ENCODE assay signal across 9 cellular contexts in genomic region chr11:22828373-22828772, GRCh38. TPM values are rescaled to one million over a fixed set of nuclear protein-coding genes. Genes with fewer than 3 reads are reported as not detected.
DNase-seq lines count a peak whose midpoint lies in the region; TF ChIP-seq lines count a peak whose summit lies in the region.
"Had no signal": no experiment of that assay in that cellular context is flagged by ENCODE, and none has a peak within 500 bp of the region (broad histone marks: within the 10 kb centered on the region; RNA-seq: fewer than 3 reads in every experiment).

No MANE protein-coding gene starts in this region.

- peak overlapping the region; percentile 84 for H3K27ac Mint-ChIP-seq in progenitor cell of endocrine pancreas

- H3K9me2 ChIP-seq in OCI-LY1 (ENCODE audit: low read depth, low read length): no peaks in the 10 kb centered on the region

- H3K4me3 Mint-ChIP-seq in progenitor cell of endocrine pancreas (ENCODE audit: low read depth): peak overlapping the region; percentile 94

- peaks cover 15% of the 10 kb centered on the region for H3K4me1 ChIP-seq in OCI-LY1 (ENCODE audit: insufficient read depth, low read length, severe bottlenecking)

- H3K4me3 ChIP-seq in OCI-LY1 (ENCODE audit: low read depth, low read length, poor library complexity, severe bottlenecking): peak overlapping the region; percentile 70

- H3K9ac ChIP-seq in OCI-LY1 (ENCODE audit: low read length): peak overlapping the region; percentile 67; the same call in 1 of the 2 replicates

- H3K9me3 Mint-ChIP-seq in progenitor cell of endocrine pancreas (ENCODE audit: low read depth): peaks cover under 1% of the 10 kb centered on the region

- no peaks in the 10 kb centered on the region for H3F3A ChIP-seq in OCI-LY1 (ENCODE audit: insufficient read depth, low read length)

- H3K4me1 Mint-ChIP-seq in progenitor cell of endocrine pancreas (ENCODE audit: low read depth): peaks cover 14% of the 10 kb centered on the region

- H3K79me2 ChIP-seq in OCI-LY1 (ENCODE audit: insufficient read depth, low read length): 0 out of 2 replicates have a peak, but pooled peaks cover 3% of the 10 kb centered on the region

- H3K4me2 ChIP-seq in OCI-LY1 (ENCODE audit: low read length): peak overlapping the region; percentile 62

- no peaks in the 10 kb centered on the region for H3K27me3 Mint-ChIP-seq in progenitor cell of endocrine pancreas

- TF ChIP-seq CTCF in OCI-LY1 (IDR thresholded peaks at IDR 0.05; ENCODE audit: low read length) (no peak), progenitor cell of endocrine pancreas (IDR thresholded peaks at IDR 0.05; ENCODE audit: unreplicated experiment) (no peak), GM20000 (IDR thresholded peaks at IDR 0.05; ENCODE audit: extremely low read depth, missing control alignments) (no peak)

- no peaks in the 10 kb centered on the region for H3K9me3 ChIP-seq in OCI-LY1 (ENCODE audit: low read length)

- no peaks in the 10 kb centered on the region for H4K20me1 ChIP-seq in OCI-LY1 (ENCODE audit: insufficient read depth, low read length)

- H3K27ac ChIP-seq in OCI-LY1 (ENCODE audit: low read depth, low read length, poor library complexity, severe bottlenecking): no peak overlapping the region

- no peak overlapping the region for H2AFZ ChIP-seq in OCI-LY1 (ENCODE audit: low read length)

- H3K36me3 Mint-ChIP-seq in progenitor cell of endocrine pancreas (ENCODE audit: insufficient read depth): peaks cover 10% of the 10 kb centered on the region

- DNase-seq in NCI-H1694 treated with DMSO at 0.1 percent for 48 hours (lab: John Stamatoyannopoulos, UW): peak; percentile 19
- DNase-seq in NCI-H1694 (lab: John Stamatoyannopoulos, UW): no peak
- peak; percentile 20 for DNase-seq in cerebellar cortex (ENCODE audit: low spot score)
- DNase-seq in progenitor cell of endocrine pancreas (ENCODE audit: low spot score, unreplicated experiment): no peak
- no peak for DNase-seq in NCI-H128 (lab: John Stamatoyannopoulos, UW; ENCODE audit: unreplicated experiment)
- DNase-seq in HuH-7.5 (ENCODE audit: low spot score): no peak
- DNase-seq in GM20000 (ENCODE audit: low spot score): no peak

- H3K27me3 ChIP-seq in OCI-LY1 (ENCODE audit: insufficient read depth, low read length): no peaks in the 10 kb centered on the region

- H3K36me3 ChIP-seq in OCI-LY1 (ENCODE audit: insufficient read depth, low read length): peaks cover 16% of the 10 kb centered on the region

RNA-seq across cellular contexts. Expression of gene SVIP, which starts 1.2 kb away (rescaled TPM):
- total RNA-seq in progenitor cell of endocrine pancreas: 25.7 and 27.0 TPM in 2 replicates

RNA-seq across cellular contexts. Expression of gene CCDC179, which starts 31.9 kb away (rescaled TPM):
- total RNA-seq in progenitor cell of endocrine pancreas: not detected in 2 replicates
- total RNA-seq: dermis microvascular lymphatic vessel endothelial cell had no signal

Comparison
In these comparisons a context has a peak if more than half of its experiments do, and no peak if none do; other contexts are left out.
1. DNase-seq: peak in NCI-H1694 treated with DMSO at 0.1 percent for 48 hours (single experiment) and cerebellar cortex (single experiment); none in NCI-H1694 (single experiment), progenitor cell of endocrine pancreas (single experiment), NCI-H128 (single experiment), HuH-7.5 (single experiment) and GM20000 (single experiment).